Comparison of ENCODE assay signal across 28 cellular contexts in the genomic region with DNA sequence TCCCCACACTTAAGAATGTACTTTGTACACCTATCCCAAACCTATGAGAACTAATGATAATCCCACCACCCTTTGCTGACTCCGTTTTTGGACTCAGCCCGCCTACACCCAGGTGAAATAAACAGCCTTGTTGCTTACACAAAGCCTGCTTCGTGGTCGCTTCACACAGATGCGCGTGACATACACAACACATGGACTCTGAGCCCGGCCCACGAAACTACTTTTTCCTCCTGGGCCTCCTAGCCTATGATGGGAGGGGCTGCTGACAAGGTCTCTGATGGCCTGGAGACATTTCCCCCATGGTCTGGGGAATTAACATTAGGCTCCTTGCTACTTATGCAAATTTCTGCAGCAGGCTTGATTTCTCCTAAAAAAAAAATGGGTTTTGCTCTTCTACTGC.
"Had no signal": no experiment of that assay in that cellular context is flagged by ENCODE, and none has a peak within 500 bp of the region (broad histone marks: within the 10 kb centered on the region; RNA-seq: fewer than 3 reads in every experiment).

No MANE protein-coding gene starts in this region.

- H3K4me1 ChIP-seq: stomach, suprapubic skin, testis, thyroid gland, tibial artery, tibial nerve, transverse colon, upper lobe of left lung, upper lobe of right lung, uterus, vagina had no signal

- H3K27ac Mint-ChIP-seq: stimulated activated effector memory CD8-positive, alpha-beta T cell treated with anti-CD3 and anti-CD28 coated beads, Interleukin-12 subunit alpha, Interleukin-12 subunit beta, amount 100 ng/mL, for 72 hours; stimulated activated memory B cell treated with anti-CD40 and anti-IgM and Interleukin-4, amounts not matched to agents 10 μg/mL and 1 μg/mL and 100 μg/mL, for 72 hours; stimulated activated naive B cell treated with anti-CD40 and anti-IgM and Interleukin-4, amounts not matched to agents 10 μg/mL and 1 μg/mL and 100 μg/mL, for 72 hours; stimulated activated naive CD8-positive, alpha-beta T cell treated with anti-CD3 and anti-CD28 coated beads, Interleukin-15, amount 100 ng/mL, for 72 hours; stimulated activated naive CD8-positive, alpha-beta T cell treated with anti-CD3 and anti-CD28 coated beads, Interleukin-15, Interleukin-2, amounts not matched to agents 100 ng/mL and 50 ng/mL, for 24 hours; type B pancreatic cell had no signal

- H3K9me3 ChIP-seq: stomach, testis, thoracic aorta, thyroid gland, tibial artery, tibial nerve, transverse colon, upper lobe of left lung, upper lobe of right lung, uterus, vagina had no signal

- H3K27me3 ChIP-seq: stomach, suprapubic skin, testis, thyroid gland, tibial artery, tibial nerve, transverse colon, upper lobe of left lung, upper lobe of right lung, uterus, vagina had no signal

- H3K4me3 Mint-ChIP-seq: stimulated activated effector memory CD8-positive, alpha-beta T cell treated with anti-CD3 and anti-CD28 coated beads, Interleukin-12 subunit alpha, Interleukin-12 subunit beta, amount 100 ng/mL, for 72 hours; stimulated activated memory B cell treated with anti-CD40 and anti-IgM and Interleukin-4, amounts not matched to agents 10 μg/mL and 1 μg/mL and 100 μg/mL, for 72 hours; stimulated activated naive B cell treated with anti-CD40 and anti-IgM and Interleukin-4, amounts not matched to agents 10 μg/mL and 1 μg/mL and 100 μg/mL, for 72 hours; stimulated activated naive CD8-positive, alpha-beta T cell treated with anti-CD3 and anti-CD28 coated beads, Interleukin-15, amount 100 ng/mL, for 72 hours; stimulated activated naive CD8-positive, alpha-beta T cell treated with anti-CD3 and anti-CD28 coated beads, Interleukin-15, Interleukin-2, amounts not matched to agents 100 ng/mL and 50 ng/mL, for 24 hours; type B pancreatic cell had no signal

- H3K36me3 Mint-ChIP-seq: stimulated activated effector memory CD8-positive, alpha-beta T cell treated with anti-CD3 and anti-CD28 coated beads, Interleukin-12 subunit alpha, Interleukin-12 subunit beta, amount 100 ng/mL, for 72 hours; stimulated activated memory B cell treated with anti-CD40 and anti-IgM and Interleukin-4, amounts not matched to agents 10 μg/mL and 1 μg/mL and 100 μg/mL, for 72 hours; stimulated activated naive B cell treated with anti-CD40 and anti-IgM and Interleukin-4, amounts not matched to agents 10 μg/mL and 1 μg/mL and 100 μg/mL, for 72 hours; type B pancreatic cell had no signal

- H3K36me3 ChIP-seq: stomach, suprapubic skin, thoracic aorta, thyroid gland, tibial artery, tibial nerve, transverse colon, upper lobe of left lung, upper lobe of right lung, uterus, vagina had no signal

- DNase-seq: stimulated activated CD4-positive, alpha-beta T cell treated with anti-CD3 and anti-CD28 coated beads, Interleukin-2, amount 100 ng/mL, for 48 hours; stimulated activated CD4-positive, alpha-beta T cell treated with anti-CD3 and anti-CD28 coated beads, Interleukin-4, amount 100 ng/mL, for 1 hour; stimulated activated CD4-positive, alpha-beta T cell treated with anti-CD3 and anti-CD28 coated beads, Interleukin-4, amount 100 ng/mL, for 24 hours; stimulated activated CD4-positive, alpha-beta T cell treated with anti-CD3 and anti-CD28 coated beads, Interleukin-4, amount 100 ng/mL, for 4 hours; stimulated activated CD8-positive, alpha-beta memory T cell treated with anti-CD3 and anti-CD28 coated beads, Interleukin-4, amount 100 ng/mL, for 48 hours; stimulated activated naive B cell treated with anti-CD40 and anti-IgM and Interleukin-4, amounts not matched to agents 10 μg/mL and 1 μg/mL and 100 μg/mL, for 72 hours; stimulated activated naive CD4-positive, alpha-beta T cell; stimulated activated naive CD4-positive, alpha-beta T cell treated with Interleukin-2 at 50 U/mL for 16 hours; stimulated activated naive CD8-positive, alpha-beta T cell treated with anti-CD3 and anti-CD28 coated beads, Interleukin-15, amount 100 ng/mL, for 72 hours; stimulated activated naive CD8-positive, alpha-beta T cell treated with anti-CD3 and anti-CD28 coated beads, Interleukin-15, Interleukin-2, amounts not matched to agents 100 U/mL and 50 U/mL, for 24 hours; stomach; substantia nigra; testis; thyroid gland; tibial artery; transverse colon; trophoblast cell; upper lobe of left lung; upper lobe of right lung; uterus had no signal

- H3K27ac ChIP-seq: stomach, suprapubic skin, testis, thoracic aorta, thyroid gland, tibial artery, tibial nerve, transverse colon, upper lobe of left lung, upper lobe of right lung, uterus, vagina had no signal

- H3K4me3 ChIP-seq: stomach, suprapubic skin, testis, thoracic aorta, thyroid gland, tibial artery, tibial nerve, transverse colon, upper lobe of left lung, upper lobe of right lung, uterus, vagina had no signal

- H3K9me3 Mint-ChIP-seq: stimulated activated memory B cell treated with anti-CD40 and anti-IgM and Interleukin-4, amounts not matched to agents 10 μg/mL and 1 μg/mL and 100 μg/mL, for 72 hours had no signal

- H3K27me3 Mint-ChIP-seq: stimulated activated memory B cell treated with anti-CD40 and anti-IgM and Interleukin-4, amounts not matched to agents 10 μg/mL and 1 μg/mL and 100 μg/mL, for 72 hours; stimulated activated naive B cell treated with anti-CD40 and anti-IgM and Interleukin-4, amounts not matched to agents 10 μg/mL and 1 μg/mL and 100 μg/mL, for 72 hours; stimulated activated naive CD8-positive, alpha-beta T cell treated with anti-CD3 and anti-CD28 coated beads, Interleukin-15, amount 100 ng/mL, for 72 hours; stimulated activated naive CD8-positive, alpha-beta T cell treated with anti-CD3 and anti-CD28 coated beads, Interleukin-15, Interleukin-2, amounts not matched to agents 100 ng/mL and 50 ng/mL, for 24 hours; type B pancreatic cell had no signal

- H3K4me1 Mint-ChIP-seq: stimulated activated effector memory CD8-positive, alpha-beta T cell treated with anti-CD3 and anti-CD28 coated beads, Interleukin-12 subunit alpha, Interleukin-12 subunit beta, amount 100 ng/mL, for 72 hours; stimulated activated memory B cell treated with anti-CD40 and anti-IgM and Interleukin-4, amounts not matched to agents 10 μg/mL and 1 μg/mL and 100 μg/mL, for 72 hours; stimulated activated naive B cell treated with anti-CD40 and anti-IgM and Interleukin-4, amounts not matched to agents 10 μg/mL and 1 μg/mL and 100 μg/mL, for 72 hours; stimulated activated naive CD8-positive, alpha-beta T cell treated with anti-CD3 and anti-CD28 coated beads, Interleukin-15, amount 100 ng/mL, for 72 hours had no signal
